In the genomic region with DNA sequence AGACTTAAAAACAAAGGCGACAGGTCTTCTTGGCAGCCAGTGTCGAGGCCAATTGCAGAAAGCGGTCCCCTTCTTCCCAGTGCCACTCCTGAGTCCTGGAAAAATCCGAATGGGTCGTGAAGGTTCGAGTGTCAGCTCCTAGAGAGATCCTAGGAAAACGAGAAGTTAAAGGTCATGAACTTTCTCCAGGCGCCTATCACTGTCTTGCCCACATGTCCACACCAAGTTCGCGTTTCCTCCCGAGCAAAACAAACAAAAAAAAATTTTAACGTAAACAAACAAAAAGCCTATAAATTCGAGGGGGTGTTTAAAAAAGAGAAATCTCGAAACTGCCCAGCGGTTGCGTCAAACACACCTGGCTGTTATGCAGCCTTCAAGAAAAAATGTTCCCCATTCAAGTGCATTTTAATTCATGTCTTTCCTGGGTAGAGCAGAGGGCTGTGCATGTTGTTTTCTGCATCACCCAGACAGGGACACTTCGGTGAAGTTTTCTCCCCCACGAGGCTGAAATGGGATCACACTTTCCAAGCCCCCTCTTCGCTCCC, we compare ENCODE assay signal across 8 cellular contexts. TPM values are rescaled to one million over a fixed set of nuclear protein-coding genes. Genes with fewer than 3 reads are reported as not detected.
DNase-seq lines count a peak whose midpoint lies in the region; ATAC-seq and TF ChIP-seq lines count a peak whose summit lies in the region.

No MANE protein-coding gene starts in this region.

- H3K4me1 Mint-ChIP-seq in chondrocyte (ENCODE audit: low read depth) (peaks cover 22% of the 10 kb centered on the region), natural killer cell (peaks cover 32% of the 10 kb centered on the region in 2 donors)

- no peaks in the 10 kb centered on the region for H3K36me3 ChIP-seq in Karpas-422 (ENCODE audit: insufficient read depth, low read length)

- no peaks in the 10 kb centered on the region for H3K9me3 Mint-ChIP-seq in chondrocyte (ENCODE audit: low read depth)
- H3K9me3 Mint-ChIP-seq in natural killer cell: no peaks in the 10 kb centered on the region

- H3K36me3 Mint-ChIP-seq in chondrocyte (ENCODE audit: low read depth) (peaks cover 2% of the 10 kb centered on the region), natural killer cell (no peaks in the 10 kb centered on the region)

- no peak for ATAC-seq in natural killer cell
- no peak for ATAC-seq in HG03045 (IDR thresholded peaks at IDR 0.05; ENCODE audit: unreplicated experiment)

- no peaks in the 10 kb centered on the region for H3K9me3 ChIP-seq in Karpas-422 (ENCODE audit: low read length)

- in situ Hi-C loops in ACHN (cut with HindIII; ENCODE audit: low pct_ligation_motif_present, low pct_unique_long_range_greater_than_20kb, low sequenced_read_pairs): no loop called here

- peaks cover 14% of the 10 kb centered on the region for H3K4me1 ChIP-seq in Karpas-422 (ENCODE audit: low read length)

- peak overlapping the region; percentile 62; the same call in 1 of the 2 replicates for H3K4me3 ChIP-seq in Karpas-422 (ENCODE audit: low read length)

- H3K27ac ChIP-seq in Karpas-422 (ENCODE audit: low read length): no peak overlapping the region

- no peaks in the 10 kb centered on the region for H3K79me2 ChIP-seq in Karpas-422 (ENCODE audit: low read length)

- H2AFZ ChIP-seq in Karpas-422 (ENCODE audit: low read length): no peak overlapping the region

- no peaks in the 10 kb centered on the region for H4K20me1 ChIP-seq in Karpas-422 (ENCODE audit: insufficient read depth, low read depth, low read length)

- peak overlapping the region; percentile 56 for H3K9ac ChIP-seq in Karpas-422 (ENCODE audit: low read length)

- no peaks in the 10 kb centered on the region for H3K9me2 ChIP-seq in Karpas-422 (replicated peaks; ENCODE audit: insufficient read depth, low read length)

- DNase-seq in DMS153 (lab: John Stamatoyannopoulos, UW) (peak; percentile 0), DMS153 treated with DMSO at 0.1 percent for 48 hours (lab: John Stamatoyannopoulos, UW; ENCODE audit: unreplicated experiment) (no peak), Karpas-422 (no peak), chondrocyte (ENCODE audit: low spot score) (no peak), natural killer cell (no peak), ACHN (no peak), NCI-H345 (lab: John Stamatoyannopoulos, UW) (no peak)

- intact Hi-C loops in natural killer cell (cut with micrococcal nuclease): loop anchor here (5.0 kb wide), 2 partner anchors 165 to 230 kb away; a partner anchor contains a TSS

- peak overlapping the region; percentile 63 for H3K4me2 ChIP-seq in Karpas-422 (ENCODE audit: low read depth, low read length, poor library complexity, severe bottlenecking)

- no peaks in the 10 kb centered on the region for H3K27me3 ChIP-seq in Karpas-422 (ENCODE audit: low read length)

- H3K4me3 Mint-ChIP-seq in chondrocyte (ENCODE audit: unreplicated experiment): no peak overlapping the region
- peak overlapping the region; percentile 91 for H3K4me3 Mint-ChIP-seq in natural killer cell

- no peak for TF ChIP-seq CTCF in chondrocyte (IDR thresholded peaks at IDR 0.05)
- TF ChIP-seq CTCF in natural killer cell (IDR thresholded peaks at IDR 0.05): no peak

- H3K27ac Mint-ChIP-seq in chondrocyte (ENCODE audit: unreplicated experiment): peak overlapping the region; percentile 97
- H3K27ac Mint-ChIP-seq in natural killer cell: peak overlapping the region; percentile 57 to 83

- H3K27me3 Mint-ChIP-seq in chondrocyte (ENCODE audit: low read depth): no peaks in the 10 kb centered on the region
- no peaks in the 10 kb centered on the region for H3K27me3 Mint-ChIP-seq in natural killer cell (ENCODE audit: low read depth in 2 of 2)

RNA-seq across cellular contexts. Expression of a gene that starts 1.5 kb away (rescaled TPM):
- 3.1 and 11.6 TPM in 2 replicates for total RNA-seq in Karpas-422 (2014; rRNA removed; shearing (Covaris generic); ENCODE audit: low replicate concordance)
- total RNA-seq in chondrocyte (97.7 to 162 TPM (median 108 TPM) in 3 replicates), natural killer cell (10 to 100 TPM; 30.9 to 45.8 (median 34.7) TPM)
